In genomic region chr13:98962901-98963594, GRCh38 we compare ENCODE assay signal across 22 cellular contexts.
"Had no signal": no experiment of that assay in that cellular context is flagged by ENCODE, and none has a peak within 500 bp of the region (broad histone marks: within the 10 kb centered on the region; RNA-seq: fewer than 3 reads in every experiment).

No MANE protein-coding gene starts in this region.

- H3K36me3 Mint-ChIP-seq: neural progenitor cell, type B pancreatic cell had no signal

- H3K27ac Mint-ChIP-seq: activated naive CD4-positive, alpha-beta T cell treated with anti-CD3 and anti-CD28 coated beads, Interleukin-2, amount 50 U/mL, for 24 hours; activated T-cell treated with anti-CD3 and anti-CD28 coated beads, Interleukin-2, amount 50 U/mL, for 72 hours; endodermal cell; memory B cell; neural progenitor cell; stimulated activated naive CD8-positive, alpha-beta T cell treated with anti-CD3 and anti-CD28 coated beads, Interleukin-15, Interleukin-2, amounts not matched to agents 100 ng/mL and 50 ng/mL, for 24 hours; T-helper 1 cell treated with Interleukin-12 subunit alpha and Interleukin-12 subunit beta and Interleukin-4 antibody, amounts not matched to agents 30 μg/mL and 1 μg/mL, for 36 hours; type B pancreatic cell had no signal

- H3K4me3 ChIP-seq: body of pancreas, dorsolateral prefrontal cortex, mucosa of descending colon, neural progenitor cell, suprapubic skin had no signal

- H3K27ac ChIP-seq: body of pancreas, epithelial cell of prostate, neural progenitor cell, suprapubic skin had no signal

- H3K9me3 ChIP-seq: body of pancreas, mucosa of descending colon, suprapubic skin had no signal

- ATAC-seq: activated T-cell treated with anti-CD3 and anti-CD28 coated beads, Interleukin-2, amount 50 U/mL, for 72 hours; body of pancreas; mucosa of descending colon; naive thymus-derived CD4-positive, alpha-beta T cell had no signal

- H3K27me3 Mint-ChIP-seq: activated naive CD4-positive, alpha-beta T cell treated with anti-CD3 and anti-CD28 coated beads, Interleukin-2, amount 50 U/mL, for 24 hours; memory B cell; naive thymus-derived CD4-positive, alpha-beta T cell; stimulated activated naive CD8-positive, alpha-beta T cell treated with anti-CD3 and anti-CD28 coated beads, Interleukin-15, Interleukin-2, amounts not matched to agents 100 ng/mL and 50 ng/mL, for 24 hours; type B pancreatic cell had no signal

- H3K36me3 ChIP-seq: neural progenitor cell, suprapubic skin had no signal

- H3K4me3 Mint-ChIP-seq: activated naive CD4-positive, alpha-beta T cell treated with anti-CD3 and anti-CD28 coated beads, Interleukin-2, amount 50 U/mL, for 24 hours; activated T-cell treated with anti-CD3 and anti-CD28 coated beads, Interleukin-2, amount 50 U/mL, for 72 hours; endodermal cell; immature natural killer cell; memory B cell; naive thymus-derived CD4-positive, alpha-beta T cell; neural progenitor cell; stimulated activated naive CD8-positive, alpha-beta T cell treated with anti-CD3 and anti-CD28 coated beads, Interleukin-15, Interleukin-2, amounts not matched to agents 100 ng/mL and 50 ng/mL, for 24 hours; T-helper 1 cell treated with Interleukin-12 subunit alpha and Interleukin-12 subunit beta and Interleukin-4 antibody, amounts not matched to agents 30 μg/mL and 1 μg/mL, for 36 hours; type B pancreatic cell had no signal

- H3K27me3 ChIP-seq: body of pancreas, dorsolateral prefrontal cortex, neural progenitor cell, suprapubic skin had no signal

- DNase-seq: activated CD4-positive, CD25-positive, alpha-beta regulatory T cell treated with anti-CD3 and anti-CD28 coated beads, Interleukin-2, amount 50 U/mL, for 72 hours; activated gamma-delta T cell; activated T-cell treated with anti-CD3 and anti-CD28 coated beads, Interleukin-2, amount 50 U/mL, for 72 hours; amniotic stem cell; caudate nucleus; dorsolateral prefrontal cortex; endodermal cell; foreskin melanocyte; immature natural killer cell; kidney glomerular epithelial cell; mucosa of descending colon; naive thymus-derived CD4-positive, alpha-beta T cell; stimulated activated CD4-positive, alpha-beta T cell treated with anti-CD3 and anti-CD28 coated beads, Interleukin-2, amount 100 ng/mL, for 24 hours had no signal

- H3K4me1 Mint-ChIP-seq: immature natural killer cell had no signal

- H3K9me3 Mint-ChIP-seq: activated naive CD4-positive, alpha-beta T cell treated with anti-CD3 and anti-CD28 coated beads, Interleukin-2, amount 50 U/mL, for 24 hours; immature natural killer cell; memory B cell; neural progenitor cell; stimulated activated naive CD8-positive, alpha-beta T cell treated with anti-CD3 and anti-CD28 coated beads, Interleukin-15, Interleukin-2, amounts not matched to agents 100 ng/mL and 50 ng/mL, for 24 hours; T-helper 1 cell treated with Interleukin-12 subunit alpha and Interleukin-12 subunit beta and Interleukin-4 antibody, amounts not matched to agents 30 μg/mL and 1 μg/mL, for 36 hours; type B pancreatic cell had no signal
